1 cellular context compared by ENCODE assay signal in the genomic region with DNA sequence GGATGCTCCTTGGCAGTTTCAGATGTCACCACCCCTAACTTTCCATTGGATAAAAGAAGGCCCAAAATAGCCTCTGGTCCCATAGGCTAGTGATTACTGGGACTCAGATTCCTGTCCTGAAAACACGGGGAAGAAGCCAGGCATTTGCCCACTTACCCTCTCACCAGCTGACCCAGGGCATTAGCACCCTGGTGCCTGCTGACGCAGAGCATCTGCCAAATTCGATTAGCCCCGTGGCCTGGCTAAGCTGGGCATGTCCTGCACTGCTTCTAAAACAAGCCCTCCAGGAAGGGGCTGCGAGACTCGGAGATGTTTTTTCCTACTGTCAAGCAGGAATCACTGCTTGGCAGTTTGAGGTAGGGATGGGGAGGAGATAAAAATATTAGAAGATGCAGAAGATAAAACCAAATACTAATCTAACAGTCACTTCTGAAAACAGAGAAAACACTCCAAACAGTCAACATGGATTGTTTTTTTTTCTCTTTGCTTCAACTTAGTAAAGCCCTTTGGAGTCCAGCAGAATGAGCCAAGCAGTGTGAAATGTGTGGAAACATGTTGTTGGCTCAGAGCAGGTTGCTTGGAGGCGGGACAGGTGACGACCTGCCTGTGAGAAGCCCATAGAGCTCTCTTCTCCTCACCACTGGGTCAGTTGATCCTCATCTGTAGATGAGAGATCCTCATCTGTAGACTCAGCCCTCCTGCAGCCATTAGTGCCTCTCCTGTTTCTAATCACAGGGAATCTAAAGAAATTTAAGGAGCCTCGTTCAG.
TF ChIP-seq lines count a peak whose summit lies in the region.

No MANE protein-coding gene starts in this region.

TF ChIP-seq in WTC11, 78 proteins besides CTCF, POLR2A, EP300 and RAD21 (continued from another document):
- TF ChIP-seq ZNF317 (CRISPR knock-in tag; IDR thresholded peaks at IDR 0.05; ENCODE audit: borderline replicate concordance, low read depth): no peak
- TF ChIP-seq, protein P1, sequence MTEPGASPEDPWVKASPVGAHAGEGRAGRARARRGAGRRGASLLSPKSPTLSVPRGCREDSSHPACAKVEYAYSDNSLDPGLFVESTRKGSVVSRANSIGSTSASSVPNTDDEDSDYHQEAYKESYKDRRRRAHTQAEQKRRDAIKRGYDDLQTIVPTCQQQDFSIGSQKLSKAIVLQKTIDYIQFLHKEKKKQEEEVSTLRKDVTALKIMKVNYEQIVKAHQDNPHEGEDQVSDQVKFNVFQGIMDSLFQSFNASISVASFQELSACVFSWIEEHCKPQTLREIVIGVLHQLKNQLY (CRISPR knock-in tag; IDR thresholded peaks at IDR 0.05): no peak
- TF ChIP-seq, protein P2, sequence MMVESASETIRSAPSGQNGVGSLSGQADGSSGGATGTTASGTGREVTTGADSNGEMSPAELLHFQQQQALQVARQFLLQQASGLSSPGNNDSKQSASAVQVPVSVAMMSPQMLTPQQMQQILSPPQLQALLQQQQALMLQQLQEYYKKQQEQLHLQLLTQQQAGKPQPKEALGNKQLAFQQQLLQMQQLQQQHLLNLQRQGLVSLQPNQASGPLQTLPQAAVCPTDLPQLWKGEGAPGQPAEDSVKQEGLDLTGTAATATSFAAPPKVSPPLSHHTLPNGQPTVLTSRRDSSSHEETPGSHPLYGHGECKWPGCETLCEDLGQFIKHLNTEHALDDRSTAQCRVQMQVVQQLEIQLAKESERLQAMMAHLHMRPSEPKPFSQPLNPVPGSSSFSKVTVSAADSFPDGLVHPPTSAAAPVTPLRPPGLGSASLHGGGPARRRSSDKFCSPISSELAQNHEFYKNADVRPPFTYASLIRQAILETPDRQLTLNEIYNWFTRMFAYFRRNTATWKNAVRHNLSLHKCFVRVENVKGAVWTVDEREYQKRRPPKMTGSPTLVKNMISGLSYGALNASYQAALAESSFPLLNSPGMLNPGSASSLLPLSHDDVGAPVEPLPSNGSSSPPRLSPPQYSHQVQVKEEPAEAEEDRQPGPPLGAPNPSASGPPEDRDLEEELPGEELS (CRISPR knock-in tag; IDR thresholded peaks at IDR 0.05): no peak
- TF ChIP-seq FOXK1 (CRISPR knock-in tag; IDR thresholded peaks at IDR 0.05): no peak
- no peak for TF ChIP-seq PREB (CRISPR knock-in tag; IDR thresholded peaks at IDR 0.05; ENCODE audit: borderline replicate concordance)
- no peak for TF ChIP-seq OVOL2 (CRISPR knock-in tag; IDR thresholded peaks at IDR 0.05; ENCODE audit: borderline replicate concordance)
- no peak for TF ChIP-seq SMAD4 (CRISPR knock-in tag; IDR thresholded peaks at IDR 0.05)
- no peak for TF ChIP-seq GRHL2 (CRISPR knock-in tag; IDR thresholded peaks at IDR 0.05; ENCODE audit: insufficient replicate concordance, severe bottlenecking)
TF ChIP-seq in WTC11: peak in this region for 0.
